ENCODE assay signal across 25 cellular contexts in the genomic region with DNA sequence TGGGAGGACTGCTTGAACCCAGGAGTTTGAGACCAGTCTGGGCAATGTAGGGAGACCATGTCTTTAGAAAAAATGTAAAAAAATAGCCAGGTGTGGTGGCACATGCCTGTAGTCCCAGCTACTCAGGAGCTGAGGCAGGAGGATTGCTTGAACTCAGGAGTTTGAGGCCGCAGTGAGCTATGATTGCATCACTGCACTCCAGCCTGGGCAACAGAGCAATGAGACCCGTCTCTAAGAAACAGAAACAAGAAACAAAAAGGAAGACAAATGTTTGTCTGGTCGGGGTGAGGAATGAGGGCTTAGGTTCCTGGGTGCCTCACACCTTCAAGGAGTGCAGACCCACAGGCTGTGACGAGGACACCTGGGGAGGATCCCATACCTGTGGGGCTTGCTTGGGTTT.
DNase-seq lines count a peak whose midpoint lies in the region; ATAC-seq and TF ChIP-seq lines count a peak whose summit lies in the region.
"Had no signal": no experiment of that assay in that cellular context is flagged by ENCODE, and none has a peak within 500 bp of the region (broad histone marks: within the 10 kb centered on the region; RNA-seq: fewer than 3 reads in every experiment).

No MANE protein-coding gene starts in this region.

- H3K4me3 ChIP-seq in body of pancreas, result no peak overlapping the region
- H3K4me3 ChIP-seq in lower lobe of right lung, result no peak overlapping the region
- H3K4me3 ChIP-seq: heart left ventricle, suprapubic skin had no signal

- 64 to 69% methylated on average over 4 of the region's 4 CpGs for WGBS in body of pancreas, 2 donors

- no peak overlapping the region for H3K4me3 Mint-ChIP-seq in activated CD8-positive, alpha-beta memory T cell treated with anti-CD3 and anti-CD28 coated beads, Interleukin-2, amount 10 ng/mL, durations not matched to agents 7 days and 5 days
- H3K4me3 Mint-ChIP-seq: activated naive CD4-positive, alpha-beta T cell treated with anti-CD3 and anti-CD28 coated beads for 36 hours; CD4-positive, alpha-beta memory T cell; immature natural killer cell; natural killer cell; T-helper 1 cell treated with Interleukin-12 subunit alpha and Interleukin-12 subunit beta and Interleukin-4 antibody, amounts not matched to agents 30 μg/mL and 1 μg/mL, for 36 hours had no signal

- H3K36me3 ChIP-seq in body of pancreas (replicated peaks in 1 of 2; ENCODE audit: insufficient read depth in 1 of 2, low read depth in 2 of 2), result no peaks in the 10 kb centered on the region
- no peaks in the 10 kb centered on the region for H3K36me3 ChIP-seq in lower lobe of right lung
- H3K36me3 ChIP-seq: suprapubic skin had no signal

- CTCF ChIA-PET in activated CD8-positive, alpha-beta memory T cell treated with anti-CD3 and anti-CD28 coated beads, Interleukin-2, amount 10 ng/mL, durations not matched to agents 7 days and 5 days (lab: Charles Lee), result no interaction called here

- peak overlapping the region in 2 of 4 donors; percentile 3 to 30 for H3K27ac ChIP-seq in body of pancreas
- peak overlapping the region; percentile 41 for H3K27ac ChIP-seq in lower lobe of right lung
- H3K27ac ChIP-seq: heart left ventricle, suprapubic skin had no signal

- H3K4me1 ChIP-seq in body of pancreas, result peaks cover 16% of the 10 kb centered on the region
- H3K4me1 ChIP-seq in lower lobe of right lung, result peaks cover 7% of the 10 kb centered on the region
- H3K4me1 ChIP-seq: heart left ventricle, suprapubic skin had no signal

- H3K36me3 Mint-ChIP-seq in activated CD8-positive, alpha-beta memory T cell treated with anti-CD3 and anti-CD28 coated beads, Interleukin-2, amount 10 ng/mL, durations not matched to agents 7 days and 5 days, result no peaks in the 10 kb centered on the region
- H3K36me3 Mint-ChIP-seq: CD4-positive, alpha-beta memory T cell; immature natural killer cell; natural killer cell had no signal

- intact Hi-C loops in body of pancreas (cut with DNase I) (no loop called here), lower lobe of right lung (cut with DNase I) (no loop called here)

- ATAC-seq in body of pancreas (peak; percentile 21), lower lobe of right lung (peak; percentile 73 to 84)
- ATAC-seq in activated CD8-positive, alpha-beta memory T cell treated with anti-CD3 and anti-CD28 coated beads, Interleukin-2, amount 10 ng/mL, durations not matched to agents 7 days and 5 days, result no peak
- ATAC-seq: heart left ventricle, natural killer cell had no signal

- TF ChIP-seq CTCF in body of pancreas (IDR thresholded peaks at IDR 0.05) (no peak), lower lobe of right lung (IDR thresholded peaks at IDR 0.05) (no peak)

- DNase-seq in ACHN (peak; percentile 58), MV-4-11 (lab: John Stamatoyannopoulos, UW) (peak; percentile 52), body of pancreas (no peak), lower lobe of right lung (peak; percentile 65), superior temporal gyrus (ENCODE audit: extremely low spot score) (no peak), LoVo (ENCODE audit: low spot score) (no peak)
- no peak for DNase-seq in activated CD8-positive, alpha-beta memory T cell treated with anti-CD3 and anti-CD28 coated beads, Interleukin-2, amount 10 ng/mL, durations not matched to agents 7 days and 5 days
- no peak for DNase-seq in activated effector memory CD4-positive, alpha-beta T cell treated with Interleukin-2 at 50 U/mL for 16 hours
- DNase-seq: activated CD4-positive, alpha-beta T cell treated with anti-CD3 and anti-CD28 coated beads, Interleukin-2, amount 50 U/mL, for 48 hours; activated naive CD4-positive, alpha-beta T cell treated with anti-CD3 and anti-CD28 coated beads for 36 hours; aorta; CD4-positive, alpha-beta memory T cell; effector memory CD4-positive, alpha-beta T cell; HCEC 1CT; heart left ventricle; immature natural killer cell; mesendoderm; natural killer cell; NCI-H1105; NCI-H2081 treated with DMSO at 0.1 percent for 48 hours; NCI-H510A; Right ventricle myocardium superior; stimulated activated CD4-positive, alpha-beta T cell treated with anti-CD3 and anti-CD28 coated beads, Interleukin-12 subunit alpha, Interleukin-12 subunit beta, amount 100 ng/mL, for 4 hours had no signal

- H3K4me1 Mint-ChIP-seq in activated CD8-positive, alpha-beta memory T cell treated with anti-CD3 and anti-CD28 coated beads, Interleukin-2, amount 10 ng/mL, durations not matched to agents 7 days and 5 days, result no peaks in the 10 kb centered on the region
- H3K4me1 Mint-ChIP-seq: CD4-positive, alpha-beta memory T cell; immature natural killer cell; natural killer cell had no signal

- H3K9me3 Mint-ChIP-seq in activated CD8-positive, alpha-beta memory T cell treated with anti-CD3 and anti-CD28 coated beads, Interleukin-2, amount 10 ng/mL, durations not matched to agents 7 days and 5 days (ENCODE audit: low read depth), result no peaks in the 10 kb centered on the region
- H3K9me3 Mint-ChIP-seq: activated naive CD4-positive, alpha-beta T cell treated with anti-CD3 and anti-CD28 coated beads for 36 hours; CD4-positive, alpha-beta memory T cell; natural killer cell; T-helper 1 cell treated with Interleukin-12 subunit alpha and Interleukin-12 subunit beta and Interleukin-4 antibody, amounts not matched to agents 30 μg/mL and 1 μg/mL, for 36 hours had no signal

- in situ Hi-C loops in ACHN (cut with HindIII; ENCODE audit: low pct_ligation_motif_present, low pct_unique_long_range_greater_than_20kb, low sequenced_read_pairs), result no loop called here

- H3K9me3 ChIP-seq in body of pancreas, result no peaks in the 10 kb centered on the region
- H3K9me3 ChIP-seq in lower lobe of right lung, result no peaks in the 10 kb centered on the region
- H3K9me3 ChIP-seq: heart left ventricle, suprapubic skin had no signal

- no peak overlapping the region for H3K27ac Mint-ChIP-seq in activated CD8-positive, alpha-beta memory T cell treated with anti-CD3 and anti-CD28 coated beads, Interleukin-2, amount 10 ng/mL, durations not matched to agents 7 days and 5 days
- H3K27ac Mint-ChIP-seq: activated naive CD4-positive, alpha-beta T cell treated with anti-CD3 and anti-CD28 coated beads for 36 hours; CD4-positive, alpha-beta memory T cell; immature natural killer cell; natural killer cell; T-helper 1 cell treated with Interleukin-12 subunit alpha and Interleukin-12 subunit beta and Interleukin-4 antibody, amounts not matched to agents 30 μg/mL and 1 μg/mL, for 36 hours had no signal

- no peak for TF ChIP-seq POLR2A in body of pancreas (IDR thresholded peaks at IDR 0.05)

- no peaks in the 10 kb centered on the region for H3K27me3 Mint-ChIP-seq in activated CD8-positive, alpha-beta memory T cell treated with anti-CD3 and anti-CD28 coated beads, Interleukin-2, amount 10 ng/mL, durations not matched to agents 7 days and 5 days

- no peaks in the 10 kb centered on the region for H3K27me3 ChIP-seq in body of pancreas
- no peaks in the 10 kb centered on the region for H3K27me3 ChIP-seq in lower lobe of right lung (ENCODE audit: low read depth)
- H3K27me3 ChIP-seq: heart left ventricle, suprapubic skin had no signal

Comparison
In these comparisons a context has a peak if more than half of its experiments do, and no peak if none do; other contexts are left out.
1. DNase-seq: peak in ACHN (single experiment), MV-4-11 (single experiment) and lower lobe of right lung (single experiment); none in body of pancreas (0 of 4), superior temporal gyrus (single experiment), activated CD8-positive, alpha-beta memory T cell treated with anti-CD3 and anti-CD28 coated beads, Interleukin-2, amount 10 ng/mL, durations not matched to agents 7 days and 5 days (single experiment), LoVo (single experiment) and activated effector memory CD4-positive, alpha-beta T cell treated with Interleukin-2 at 50 U/mL for 16 hours (single experiment).